ENCODE assay signal across 8 cellular contexts in the genomic region with DNA sequence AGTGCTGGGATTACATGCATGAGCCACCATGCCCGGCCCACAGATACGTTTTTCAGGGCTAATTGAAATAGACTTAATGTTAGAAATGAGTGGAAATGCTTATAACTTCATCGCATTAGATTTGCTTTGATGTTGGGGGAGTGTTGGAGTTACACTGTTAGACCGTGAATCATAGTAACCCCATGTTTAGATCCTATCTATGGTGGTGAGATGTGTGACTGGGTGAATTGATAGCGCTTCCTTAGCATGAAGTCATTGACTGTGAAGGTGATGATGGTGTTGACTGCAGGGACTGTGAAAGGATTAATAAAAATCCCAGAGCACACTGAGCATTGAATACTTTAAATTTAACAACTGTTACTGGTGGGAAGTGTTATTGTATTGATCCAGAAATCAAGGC.
DNase-seq lines count a peak whose midpoint lies in the region; ATAC-seq and TF ChIP-seq lines count a peak whose summit lies in the region.
"Had no signal": no experiment of that assay in that cellular context is flagged by ENCODE, and none has a peak within 500 bp of the region (broad histone marks: within the 10 kb centered on the region; RNA-seq: fewer than 3 reads in every experiment).

No MANE protein-coding gene starts in this region.

- no peak overlapping the region for H2AFZ ChIP-seq in OCI-LY1 (ENCODE audit: low read length)

- no peak for ATAC-seq in HG03520 (IDR thresholded peaks at IDR 0.05; ENCODE audit: unreplicated experiment)
- ATAC-seq in GM18858 (IDR thresholded peaks at IDR 0.05; ENCODE audit: unreplicated experiment), result no peak

- peaks cover 16% of the 10 kb centered on the region for H3K79me2 ChIP-seq in OCI-LY1 (ENCODE audit: insufficient read depth, low read length)

- no peaks in the 10 kb centered on the region for H3K9me2 ChIP-seq in OCI-LY1 (ENCODE audit: low read depth, low read length)

- H3K27me3 ChIP-seq in OCI-LY1 (ENCODE audit: insufficient read depth, low read length), result no peaks in the 10 kb centered on the region

- H3K4me2 ChIP-seq in OCI-LY1 (ENCODE audit: low read length), result peak overlapping the region; percentile 78

- H3K27ac ChIP-seq in OCI-LY1 (ENCODE audit: low read depth, low read length, poor library complexity, severe bottlenecking), result no peak overlapping the region

- DNase-seq in choroid plexus epithelial cell (ENCODE audit: low read depth) (no peak), skeletal muscle cell (ENCODE audit: low read depth) (no peak), GM10266 (ENCODE audit: extremely low spot score) (no peak)
- DNase-seq: effector memory CD4-positive, alpha-beta T cell; SHP77 had no signal

- no peaks in the 10 kb centered on the region for H3F3A ChIP-seq in OCI-LY1 (ENCODE audit: insufficient read depth, low read length)

- H3K4me1 ChIP-seq in OCI-LY1 (ENCODE audit: insufficient read depth, low read length, severe bottlenecking), result peaks cover 17% of the 10 kb centered on the region

- H3K36me3 ChIP-seq in OCI-LY1 (ENCODE audit: insufficient read depth, low read length), result peaks cover 61% of the 10 kb centered on the region

- peaks cover 17% of the 10 kb centered on the region for H3K9me3 ChIP-seq in OCI-LY1 (ENCODE audit: low read length)

- no peak overlapping the region for H3K9ac ChIP-seq in OCI-LY1 (ENCODE audit: low read length)

- H3K4me3 ChIP-seq in OCI-LY1 (ENCODE audit: low read depth, low read length, poor library complexity, severe bottlenecking) (peak overlapping the region; percentile 81), choroid plexus epithelial cell (ENCODE audit: low read depth, low read length) (peak overlapping the region; percentile 93), skeletal muscle cell (ENCODE audit: low read depth, low read length) (peak overlapping the region; percentile 94)

- no peaks in the 10 kb centered on the region for H4K20me1 ChIP-seq in OCI-LY1 (ENCODE audit: insufficient read depth, low read length)

- TF ChIP-seq CTCF in OCI-LY1 (IDR thresholded peaks at IDR 0.05; ENCODE audit: low read length) (no peak), choroid plexus epithelial cell (conservative IDR thresholded peaks at IDR 0.05; ENCODE audit: low read depth, low read length) (no peak), GM10266 (IDR thresholded peaks at IDR 0.05; ENCODE audit: control insufficient read depth, insufficient read depth, low read depth, missing control alignments) (no peak)
